Comparison of ENCODE assay signal across 24 cellular contexts in genomic region chr4:52716364-52717151, GRCh38. TPM values are rescaled to one million over a fixed set of nuclear protein-coding genes. Genes with fewer than 3 reads are reported as not detected.
DNase-seq lines count a peak whose midpoint lies in the region; ATAC-seq, FAIRE-seq and TF ChIP-seq lines count a peak whose summit lies in the region.
"Had no signal": no experiment of that assay in that cellular context is flagged by ENCODE, and none has a peak within 500 bp of the region (broad histone marks: within the 10 kb centered on the region; RNA-seq: fewer than 3 reads in every experiment).

No MANE protein-coding gene starts in this region.

- peaks cover 61% of the 10 kb centered on the region for H3K36me3 ChIP-seq in NT2/D1 (ENCODE audit: insufficient read depth, insufficient read length, low read length)
- H3K36me3 ChIP-seq in GM12878 (ENCODE audit: control insufficient read depth in 2 of 2, insufficient read depth in 2 of 2, low read length in 1 of 2) = peaks cover 7 to 34% of the 10 kb centered on the region in 2 experiments

- H3K4me1 ChIP-seq in NT2/D1 (ENCODE audit: insufficient read depth, insufficient read length) (peaks cover 3% of the 10 kb centered on the region), GM12878 (ENCODE audit: control insufficient read depth, insufficient read depth, low read length) (peaks cover 21% of the 10 kb centered on the region)

- FAIRE-seq in GM18507 (lab: Jason Lieb, UNC) (peak; percentile 12), GM12878 (lab: Jason Lieb, UNC) (no peak)
- FAIRE-seq: keratinocyte had no signal

- H3K27me3 ChIP-seq in NT2/D1 (ENCODE audit: insufficient read depth, insufficient read length) = no peaks in the 10 kb centered on the region
- H3K27me3 ChIP-seq in GM12878 (replicated peaks in 1 of 2; ENCODE audit: control insufficient read depth in 2 of 2, insufficient read depth in 2 of 2, low read length in 1 of 2) = no peaks in the 10 kb centered on the region
- H3K27me3 ChIP-seq: SJCRH30, vagina had no signal

- H3K9ac ChIP-seq in NT2/D1 (ENCODE audit: insufficient read length, low read depth) = peak overlapping the region; percentile 0
- H3K9ac ChIP-seq in GM12878 (ENCODE audit: control insufficient read depth, insufficient read depth, low read length) = no peak overlapping the region
- H3K9ac ChIP-seq: parathyroid adenoma had no signal

- H3K79me2 ChIP-seq in GM12878 (ENCODE audit: control insufficient read depth, insufficient read depth, low read length) = peaks cover 39% of the 10 kb centered on the region
- H3K79me2 ChIP-seq: parathyroid adenoma had no signal

- RAD21 ChIA-PET in GM12878 (lab: Charles Lee; ENCODE audit: unreplicated experiment) = no interaction called here

- H3K9me3 ChIP-seq in NT2/D1 (ENCODE audit: insufficient read depth, low read length) (no peaks in the 10 kb centered on the region), GM12878 (replicated peaks; ENCODE audit: control insufficient read depth, insufficient read depth, low read length) (no peaks in the 10 kb centered on the region)
- H3K9me3 ChIP-seq: SJCRH30, vagina had no signal

- TF ChIP-seq EP300 in GM12878 (IDR thresholded peaks at IDR 0.05; ENCODE audit: borderline replicate concordance in 1 of 2, control insufficient read depth in 1 of 2, low read depth in 2 of 2, low read length in 2 of 2) = no peak

- 83% methylated on average over 6 of the region's 6 CpGs for WGBS in GM12878 (ENCODE audit: insufficient coverage, insufficient replicate concordance, low lambda C conversion rate, missing lambda C conversion rate)

- CTCF ChIA-PET in GM12878 (lab: Yijun Ruan, JAX) = no interaction called here

- ATAC-seq in GM12878 = no peak
- no peak for ATAC-seq in HG03439 (IDR thresholded peaks at IDR 0.05; ENCODE audit: unreplicated experiment)

- TF ChIP-seq CTCF in GM12878 (IDR thresholded peaks at IDR 0.05 in 2 of 3, conservative IDR thresholded peaks at IDR 0.05 in 1 of 3; ENCODE audit: control insufficient read depth in 2 of 3, extremely low read depth in 1 of 3, insufficient read depth in 1 of 3, low read depth in 3 of 3, low read length in 3 of 3) = no peak

- POLR2A ChIA-PET in GM12878 (lab: Charles Lee) = no interaction called here

- H4K20me1 ChIP-seq in GM12878 (ENCODE audit: control insufficient read depth, insufficient read depth) = peaks cover 3% of the 10 kb centered on the region; the same call in 1 of the 2 replicates

- BruUV-seq in GM12878 (replicated peaks; lab: Mats Ljungman, UMichigan) = no TSS peak

- H3K4me3 ChIP-seq in NT2/D1 (ENCODE audit: insufficient read length, low read depth) = no peak overlapping the region
- H3K4me3 ChIP-seq in GM12878 = peak overlapping the region; percentile 93; the same call in 1 of the 2 replicates
- H3K4me3 ChIP-seq: SJCRH30, vagina had no signal

- no peak for TF ChIP-seq RAD21 in GM12878 (IDR thresholded peaks at IDR 0.05; ENCODE audit: insufficient read depth, low read depth, low read length)

- in situ Hi-C loops in GM12878 (cut with MboI) = loop anchor here (25.0 kb wide), 1 partner anchor 646 kb away; the partner anchor contains the start of gene SCFD2

- peak overlapping the region; percentile 24 for H3K4me2 ChIP-seq in GM12878 (ENCODE audit: control insufficient read depth, insufficient read depth)

- no peak overlapping the region for H2AFZ ChIP-seq in GM12878 (ENCODE audit: control insufficient read depth, low read depth, low read length)
- H2AFZ ChIP-seq: parathyroid adenoma had no signal

- SMC1A ChIA-PET in GM12878 (lab: Charles Lee; ENCODE audit: uncharacterized antibody, unreplicated experiment) = interaction anchor here (1.4 kb wide), 1 partner anchor 9 kb away, joined by 4 read pairs; no protein-coding TSS in a partner anchor

- no peak for TF ChIP-seq POLR2A in GM12878 (IDR thresholded peaks at IDR 0.05; ENCODE audit: low read depth, low read length)

- peak; percentile 41 for DNase-seq in D341Med (ENCODE audit: low spot score)
- DNase-seq in GM18507 (ENCODE audit: extremely low spot score, insufficient read length, low read depth) = no peak
- DNase-seq in NT2/D1 (ENCODE audit: low read depth, low spot score) = no peak
- no peak for DNase-seq in GM12878 (ENCODE audit: low read depth, low spot score)
- DNase-seq in NCI-H510A treated with DMSO at 0.1 percent for 48 hours (lab: John Stamatoyannopoulos, UW) = no peak
- no peak for DNase-seq in stimulated activated naive CD4-positive, alpha-beta T cell treated with Interleukin-2 at 50 U/mL for 16 hours (lab: John Stamatoyannopoulos, UW)
- DNase-seq: activated CD4-positive, CD25-positive, alpha-beta regulatory T cell treated with anti-CD3 and anti-CD28 coated beads, Interleukin-2, amount 50 U/mL, for 72 hours; Calu3; cortex of kidney; foreskin melanocyte; hypothalamus; MM.1S; naive B cell; NCI-H1930; NCI-H446 treated with DMSO at 0.1 percent for 48 hours; SJCRH30; stimulated activated CD4-positive, alpha-beta T cell treated with anti-CD3 and anti-CD28 coated beads, Interleukin-2, amount 100 ng/mL, for 24 hours had no signal

- H3K27ac ChIP-seq in GM12878 (ENCODE audit: control insufficient read depth, insufficient read depth) = 0 out of 2 replicates have a peak overlapping the region, but pooled peaks have one; percentile 1
- H3K27ac ChIP-seq: epithelial cell of prostate, parathyroid adenoma, SJCRH30, vagina had no signal

- intact Hi-C loops in GM12878 (cut with micrococcal nuclease; ENCODE audit: unreplicated experiment) = loop anchor here (10.0 kb wide), 1 partner anchor 1348 kb away; the partner anchor contains the start of gene CHIC2

TF ChIP-seq in GM12878, 131 proteins besides CTCF, POLR2A, EP300 and RAD21 (continues in another document):
- TF ChIP-seq ZNF217 (IDR thresholded peaks at IDR 0.05) = no peak
- no peak for TF ChIP-seq CHD4 (IDR thresholded peaks at IDR 0.05)
- TF ChIP-seq POLR2AphosphoS5 (IDR thresholded peaks at IDR 0.05; ENCODE audit: low read length) = 0 out of 2 replicates have a peak, but pooled peaks have one; percentile 32

RNA-seq across cellular contexts. Expression of gene ERVMER34-1, which starts 34.7 kb away (rescaled TPM):
- not detected in 2 replicates for total RNA-seq in GM12878 (2013; cell fraction: nucleolus; rRNA removed)
- total RNA-seq in GM12878 (2014; rRNA removed) (not detected in 2 replicates), GM12878 (2014; rRNA removed; fragmentation: Illumina TruSeq; extraction: Trizol) (not detected in 2 replicates), GM12878 (2021) (not detected in 2 replicates)
- polyA plus RNA-seq in GM12878 (2011; ENCODE audit: low read depth) = not detected
- polyA plus RNA-seq in GM12878 (2011; rRNA removed) (not detected in 2 replicates), GM12878 (2014; fragmentation: Illumina TruSeq; extraction: Trizol) (not detected in 2 replicates), GM12878 (2014; fragmentation: Nextera tagmentation; extraction: Ambion mirVana) (not detected), GM12878 (2014; rRNA removed) (not detected in 2 replicates), GM12878 (2016; fragmentation: Nextera tagmentation; extraction: Ambion mirVana) (not detected)
- polyA plus RNA-seq in GM12878 (2011; cell fraction: cytosol; rRNA removed) = not detected in 2 replicates
- 0.04 TPM in 1 of 2 replicates, not detected in the other for polyA plus RNA-seq in GM12878 (2011; cell fraction: nucleus; rRNA removed)
- polyA plus RNA-seq in GM12878 (2012) = not detected in 2 replicates
- polyA minus RNA-seq in GM12878 (2011; rRNA and poly(A)+ RNA removed) = not detected in 2 replicates
- not detected in 2 replicates for polyA minus RNA-seq in GM12878 (2011; cell fraction: cytosol; rRNA and poly(A)+ RNA removed)
- not detected in 2 replicates for polyA minus RNA-seq in GM12878 (2011; cell fraction: nucleus; rRNA and poly(A)+ RNA removed)
- total RNA-seq: G401; T-helper 2 cell treated with Interferon-gamma antibody and Interleukin-4, amounts not matched to agents 100 ng/mL and 5 ng/mL, for 36 hours had no signal

RNA-seq across cellular contexts. Expression of gene USP46, which starts 57.5 kb away (rescaled TPM):
- 22.3 and 26.2 TPM in 2 replicates for total RNA-seq in GM12878 (2013; cell fraction: nucleolus; rRNA removed)
- 6.7 and 8.4 TPM in 2 replicates for total RNA-seq in GM12878 (2014; rRNA removed)
- 10.4 and 11.6 TPM in 2 replicates for total RNA-seq in GM12878 (2014; rRNA removed; fragmentation: Illumina TruSeq; extraction: Trizol)
- 18.8 and 20.1 TPM in 2 replicates for total RNA-seq in GM12878 (2021)
- polyA plus RNA-seq in GM12878 (2011; ENCODE audit: low read depth) = 3.1 TPM
- polyA plus RNA-seq in GM12878 (2011; rRNA removed) = 12.4 and 15.6 TPM in 2 replicates
- polyA plus RNA-seq in GM12878 (2011; cell fraction: cytosol; rRNA removed) = 3.8 and 3.9 TPM in 2 replicates
- polyA plus RNA-seq in GM12878 (2011; cell fraction: nucleus; rRNA removed) = 9.0 and 12.8 TPM in 2 replicates
- polyA plus RNA-seq in GM12878 (2012) = 4.7 and 6.8 TPM in 2 replicates
- polyA plus RNA-seq in GM12878 (2014; fragmentation: Illumina TruSeq; extraction: Trizol) = 14.5 and 14.7 TPM in 2 replicates
- polyA plus RNA-seq in GM12878 (2014; fragmentation: Nextera tagmentation; extraction: Ambion mirVana) = 1 to 10 TPM; 5.3 TPM
- polyA plus RNA-seq in GM12878 (2014; rRNA removed) = 7.6 and 8.7 TPM in 2 replicates
- 10 to 100 TPM; 13.1 to 13.2 TPM for polyA plus RNA-seq in GM12878 (2016; fragmentation: Nextera tagmentation; extraction: Ambion mirVana)
- 11.3 and 29.0 TPM in 2 replicates for polyA minus RNA-seq in GM12878 (2011; rRNA and poly(A)+ RNA removed)
- 3.1 and 4.0 TPM in 2 replicates for polyA minus RNA-seq in GM12878 (2011; cell fraction: cytosol; rRNA and poly(A)+ RNA removed)
- polyA minus RNA-seq in GM12878 (2011; cell fraction: nucleus; rRNA and poly(A)+ RNA removed) = 9.1 and 15.4 TPM in 2 replicates
